9 cellular contexts compared by ENCODE assay signal in genomic region chr17:78172284-78173024, GRCh38. TPM values are rescaled to one million over a fixed set of nuclear protein-coding genes. Genes with fewer than 3 reads are reported as not detected.
DNase-seq lines count a peak whose midpoint lies in the region; ATAC-seq and TF ChIP-seq lines count a peak whose summit lies in the region.
"Had no signal": no experiment of that assay in that cellular context is flagged by ENCODE, and none has a peak within 500 bp of the region (broad histone marks: within the 10 kb centered on the region; RNA-seq: fewer than 3 reads in every experiment).

No MANE protein-coding gene starts in this region.

- no peak for TF ChIP-seq RAD21 in Ishikawa (IDR thresholded peaks at IDR 0.05; ENCODE audit: low read depth)

- WGBS in body of pancreas, 2 donors, result 50 to 60% methylated on average over 9 to 17 of the region's 17 CpGs

- no peak for TF ChIP-seq POLR2A in body of pancreas (IDR thresholded peaks at IDR 0.05)

- ATAC-seq in body of pancreas, result no peak
- ATAC-seq in HG02759 (IDR thresholded peaks at IDR 0.05; ENCODE audit: unreplicated experiment), result no peak

- H3K27ac Mint-ChIP-seq in Caco-2 (ENCODE audit: unreplicated experiment), result peak overlapping the region; percentile 78

- TF ChIP-seq EP300 in Ishikawa (IDR thresholded peaks at IDR 0.05; ENCODE audit: borderline replicate concordance), result 0 out of 2 replicates have a peak, but pooled peaks have one; percentile 11

- H3K36me3 ChIP-seq in Caco-2 (ENCODE audit: control insufficient read depth, insufficient read depth, low read length) (peaks cover 2% of the 10 kb centered on the region), body of pancreas (replicated peaks in 1 of 2; ENCODE audit: insufficient read depth in 1 of 2, low read depth in 2 of 2) (no peaks in the 10 kb centered on the region), mucosa of stomach (ENCODE audit: control insufficient read depth, insufficient read depth, low read length) (peaks cover 9% of the 10 kb centered on the region)

- H3K4me1 Mint-ChIP-seq in Caco-2 (ENCODE audit: low read depth, unreplicated experiment), result peaks cover 24% of the 10 kb centered on the region

- no peaks in the 10 kb centered on the region for H3K9me3 Mint-ChIP-seq in Caco-2 (ENCODE audit: unreplicated experiment)

- POLR2A ChIA-PET in Caco-2 (lab: Charles Lee), result interaction anchor here (1.2 kb wide), 1 partner anchor 14 kb away, joined by 4 read pairs; the partner anchor contains the start of gene TK1

- peak overlapping the region; percentile 52 for H3K4me3 Mint-ChIP-seq in Caco-2 (ENCODE audit: unreplicated experiment)

- in situ Hi-C loops in G401 (cut with HindIII; ENCODE audit: low sequenced_read_pairs), result no loop called here

- no peaks in the 10 kb centered on the region for H3K9me3 ChIP-seq in Caco-2
- no peaks in the 10 kb centered on the region for H3K9me3 ChIP-seq in body of pancreas
- H3K9me3 ChIP-seq in mucosa of stomach (ENCODE audit: control insufficient read depth, low read length), result no peaks in the 10 kb centered on the region

- H3K27me3 Mint-ChIP-seq in Caco-2 (ENCODE audit: insufficient read depth, unreplicated experiment), result no peaks in the 10 kb centered on the region

- H3K4me1 ChIP-seq in Caco-2, result peaks cover 25% of the 10 kb centered on the region
- H3K4me1 ChIP-seq in body of pancreas, result peaks cover 86% of the 10 kb centered on the region
- H3K4me1 ChIP-seq in mucosa of stomach (ENCODE audit: control insufficient read depth, insufficient read depth, low read length), result peaks cover 80% of the 10 kb centered on the region

- peak overlapping the region in 3 of 4 donors; percentile 87 to 95 (median 89) for H3K27ac ChIP-seq in body of pancreas

- DNase-seq in Caco-2 (no peak), body of pancreas (peak in 1 of 4 donors; percentile 28), NCI-H2107 treated with DMSO at 0.1 percent for 48 hours (lab: John Stamatoyannopoulos, UW; ENCODE audit: unreplicated experiment) (no peak), SW 1271 (lab: John Stamatoyannopoulos, UW) (no peak), G401 (ENCODE audit: low spot score) (no peak)

- H3K36me3 Mint-ChIP-seq in Caco-2 (ENCODE audit: insufficient read depth, unreplicated experiment), result peaks cover 94% of the 10 kb centered on the region

- TF ChIP-seq CTCF in Caco-2 (IDR thresholded peaks at IDR 0.05; ENCODE audit: insufficient read depth in 1 of 2, low read depth in 1 of 2, low read length in 1 of 2, severe bottlenecking in 1 of 2, unreplicated experiment in 1 of 2), result no peak
- TF ChIP-seq CTCF in body of pancreas (IDR thresholded peaks at IDR 0.05), result no peak

- H3K27me3 ChIP-seq in Caco-2 (replicated peaks; ENCODE audit: control insufficient read depth, insufficient read depth, low read length) (no peaks in the 10 kb centered on the region), body of pancreas (no peaks in the 10 kb centered on the region), mucosa of stomach (ENCODE audit: control insufficient read depth, insufficient read depth, low read length) (no peaks in the 10 kb centered on the region)

- intact Hi-C loops in Caco-2 (cut with micrococcal nuclease; ENCODE audit: unreplicated experiment) (no loop called here), body of pancreas (cut with DNase I) (no loop called here)

- H3K4me3 ChIP-seq in Caco-2 (ENCODE audit: low read depth, low read length) (no peak overlapping the region), body of pancreas (no peak overlapping the region), mucosa of stomach (ENCODE audit: low read length) (peak overlapping the region; percentile 58)

- CTCF ChIA-PET in Caco-2 (lab: Charles Lee), result no interaction called here

- BruUV-seq in Caco-2 (replicated peaks; lab: Mats Ljungman, UMichigan), result no TSS peak

- H3K9ac ChIP-seq in mucosa of stomach (ENCODE audit: low read length), result peak overlapping the region; percentile 52

TF ChIP-seq in Ishikawa, 13 proteins besides CTCF, POLR2A, EP300 and RAD21:
- TF ChIP-seq EGR1 (IDR thresholded peaks at IDR 0.05) (no peak), NFIC (IDR thresholded peaks at IDR 0.05) (no peak), TAF1 (IDR thresholded peaks at IDR 0.05; ENCODE audit: low read depth) (no peak), TCF12 (IDR thresholded peaks at IDR 0.05; ENCODE audit: low read depth) (no peak), CREB1 (IDR thresholded peaks at IDR 0.05; ENCODE audit: low read depth) (no peak), TEAD4 (IDR thresholded peaks at IDR 0.05) (no peak), ZBTB7A (IDR thresholded peaks at IDR 0.05; ENCODE audit: low read depth) (no peak), MAX (IDR thresholded peaks at IDR 0.05) (no peak), USF1 (IDR thresholded peaks at IDR 0.05) (no peak)

RNA-seq across cellular contexts. Expression of gene SYNGR2, which starts 4.1 kb away (rescaled TPM):
- 169 and 193 TPM in 2 replicates for total RNA-seq in Caco-2 (2022)
- total RNA-seq in body of pancreas, result 10 to 100 TPM; 68.6 to 86.4 TPM
- 67.0 and 71.8 TPM in 2 replicates for total RNA-seq in G401 (2014; rRNA removed; shearing (Covaris generic))

RNA-seq across cellular contexts. Expression of gene TK1, which starts 14.4 kb away (rescaled TPM):
- total RNA-seq in Caco-2 (2022) (171 and 190 TPM in 2 replicates), body of pancreas (1 to 10 TPM in 1 of 2 donors, under 1 TPM in 1; 0.66 to 4.9 TPM)
- 76.8 and 84.5 TPM in 2 replicates for total RNA-seq in G401 (2014; rRNA removed; shearing (Covaris generic))

RNA-seq across cellular contexts. Expression of gene AFMID, which starts 14.7 kb away (rescaled TPM):
- total RNA-seq in Caco-2 (2022), result 68.5 and 83.0 TPM in 2 replicates
- total RNA-seq in body of pancreas, result 10 to 100 TPM; 78.9 to 94.6 TPM
- 43.1 and 60.6 TPM in 2 replicates for total RNA-seq in G401 (2014; rRNA removed; shearing (Covaris generic))

RNA-seq across cellular contexts. Expression of gene C17orf99, which starts 26.3 kb away (rescaled TPM):
- not detected in 2 replicates for total RNA-seq in Caco-2 (2022)
- total RNA-seq in body of pancreas, result not detected
- not detected in 2 replicates for total RNA-seq in G401 (2014; rRNA removed; shearing (Covaris generic))
- total RNA-seq: glomerular endothelial cell had no signal

RNA-seq across cellular contexts. Expression of gene BIRC5, which starts 41.6 kb away (rescaled TPM):
- total RNA-seq in Caco-2 (2022), result 82.0 and 88.8 TPM in 2 replicates
- total RNA-seq in body of pancreas, result not detected
- 170 and 172 TPM in 2 replicates for total RNA-seq in G401 (2014; rRNA removed; shearing (Covaris generic))

Comparison
In these comparisons a context has a peak if more than half of its experiments do, and no peak if none do; other contexts are left out.
1. RNA of gene TK1, which starts 14.4 kb away (total RNA-seq): 171 to 190 TPM in Caco-2 and 76.8 to 84.5 TPM in G401; 0.66 to 4.9 TPM in body of pancreas; every median in the first group is over 10 times any median in the second.